In genomic region chr3:13539285-13539625, GRCh38 we compare ENCODE assay signal across 12 cellular contexts. TPM values are rescaled to one million over a fixed set of nuclear protein-coding genes. Genes with fewer than 3 reads are reported as not detected.
DNase-seq lines count a peak whose midpoint lies in the region; ATAC-seq and TF ChIP-seq lines count a peak whose summit lies in the region.
"Had no signal": no experiment of that assay in that cellular context is flagged by ENCODE, and none has a peak within 500 bp of the region (broad histone marks: within the 10 kb centered on the region; RNA-seq: fewer than 3 reads in every experiment).

No MANE protein-coding gene starts in this region.

- peak overlapping the region; percentile 28 for H3K27ac ChIP-seq in skeletal muscle tissue (ENCODE audit: low read depth, low read length)
- no peak overlapping the region for H3K27ac ChIP-seq in hepatocyte

- H3K4me3 ChIP-seq in fibroblast of the aortic adventitia (ENCODE audit: low read depth, low read length) (no peak overlapping the region), skeletal muscle tissue (ENCODE audit: low read length in 3 of 3) (no peak overlapping the region), hepatocyte (no peak overlapping the region)

- H3K36me3 ChIP-seq in skeletal muscle tissue (ENCODE audit: control insufficient read depth in 3 of 3, insufficient read depth in 3 of 3, low read length in 3 of 3): no peaks in the 10 kb centered on the region
- no peaks in the 10 kb centered on the region for H3K36me3 ChIP-seq in hepatocyte (replicated peaks; ENCODE audit: insufficient read depth, low read depth)

- H3K4me1 ChIP-seq in skeletal muscle tissue (ENCODE audit: control insufficient read depth in 3 of 3, insufficient read depth in 3 of 3, low read length in 3 of 3) (peaks cover 5 to 10% (median 8%) of the 10 kb centered on the region in 3 donors), hepatocyte (ENCODE audit: insufficient read depth) (no peaks in the 10 kb centered on the region)

- no peak overlapping the region for H3K4me2 ChIP-seq in hepatocyte
- H3K4me2 ChIP-seq: SK-N-SH had no signal

- H3K9ac ChIP-seq in skeletal muscle tissue (ENCODE audit: low read depth in 1 of 3, low read length in 3 of 3): no peak overlapping the region
- H3K9ac ChIP-seq: SK-N-SH had no signal

- peaks cover 7% of the 10 kb centered on the region for H3K4me1 Mint-ChIP-seq in T-helper 17 cell

- H3K27me3 ChIP-seq in skeletal muscle tissue (ENCODE audit: control insufficient read depth in 3 of 3, insufficient read depth in 3 of 3, low read length in 3 of 3) (peaks cover 3 to 17% (median 10%) of the 10 kb centered on the region in 3 donors), hepatocyte (no peaks in the 10 kb centered on the region)

- ATAC-seq in T-helper 17 cell (no peak), GM18873 (IDR thresholded peaks at IDR 0.05; ENCODE audit: low FRiP score, unreplicated experiment) (no peak)

- no peaks in the 10 kb centered on the region for H3K79me2 ChIP-seq in hepatocyte

- no peaks in the 10 kb centered on the region for H3K36me3 Mint-ChIP-seq in T-helper 17 cell (ENCODE audit: low read depth)

- 78% methylated on average over 5 of the region's 5 CpGs for WGBS in hepatocyte (ENCODE audit: low lambda C conversion rate, missing lambda C conversion rate)

- no peak for TF ChIP-seq CTCF in fibroblast of the aortic adventitia (IDR thresholded peaks at IDR 0.05; ENCODE audit: insufficient read depth, low read length)
- TF ChIP-seq CTCF in hepatocyte (IDR thresholded peaks at IDR 0.05; ENCODE audit: poor library complexity): no peak
- TF ChIP-seq CTCF in GM13977 (IDR thresholded peaks at IDR 0.05; ENCODE audit: extremely low read depth, insufficient read depth, missing control alignments): no peak

- no peaks in the 10 kb centered on the region for H3K9me2 ChIP-seq in hepatocyte (replicated peaks; ENCODE audit: insufficient read depth)
- H3K9me2 ChIP-seq: SK-N-SH had no signal

- DNase-seq in GM04504 (ENCODE audit: low read depth) (peak; percentile 59), T-helper 17 cell (no peak), fibroblast of the aortic adventitia (ENCODE audit: low read depth) (peak; percentile 68), hepatocyte (ENCODE audit: low spot score) (no peak), AG08396 (ENCODE audit: low spot score) (no peak), GM13977 (ENCODE audit: low spot score) (no peak)
- DNase-seq: activated naive CD8-positive, alpha-beta T cell treated with anti-CD3 and anti-CD28 coated beads, Interleukin-2, amount 10 ng/mL, durations not matched to agents 7 days and 5 days; NCI-H69; SK-N-SH had no signal

- no peak overlapping the region for H2AFZ ChIP-seq in hepatocyte

- H3K27me3 Mint-ChIP-seq in T-helper 17 cell: peaks cover 36% of the 10 kb centered on the region

- in situ Hi-C loops in GM13977 (cut with MboI; ENCODE audit: low pct_unique_long_range_greater_than_20kb, low sequenced_read_pairs, unreplicated experiment): no loop called here

- H3K4me3 Mint-ChIP-seq in T-helper 17 cell: no peak overlapping the region
- H3K4me3 Mint-ChIP-seq: activated naive CD8-positive, alpha-beta T cell treated with anti-CD3 and anti-CD28 coated beads, Interleukin-2, amount 10 ng/mL, durations not matched to agents 7 days and 5 days had no signal

- H3K27ac Mint-ChIP-seq in T-helper 17 cell: peak overlapping the region; percentile 41

- H3K9me3 ChIP-seq in T-helper 17 cell (ENCODE audit: control insufficient read depth, low read length, poor library complexity, severe bottlenecking): no peaks in the 10 kb centered on the region
- no peaks in the 10 kb centered on the region for H3K9me3 ChIP-seq in skeletal muscle tissue (ENCODE audit: control insufficient read depth in 3 of 3, low read length in 3 of 3)
- H3K9me3 ChIP-seq in hepatocyte (ENCODE audit: low read depth): no peaks in the 10 kb centered on the region
- H3K9me3 ChIP-seq: SK-N-SH had no signal

- H4K20me1 ChIP-seq in hepatocyte (ENCODE audit: insufficient read depth, poor library complexity, severe bottlenecking): no peaks in the 10 kb centered on the region

RNA-seq across cellular contexts. Expression of gene FBLN2, which starts 9.7 kb away (rescaled TPM):
- total RNA-seq in T-helper 17 cell: 1 to 10 TPM in 1 of 2 donors, not detected in 1; 1.5 TPM
- 452 and 600 TPM in 2 replicates for total RNA-seq in fibroblast of the aortic adventitia (ENCODE audit: low replicate concordance)
- 35.5 TPM for total RNA-seq in skeletal muscle tissue
- 73.8 and 75.8 TPM in 2 replicates for total RNA-seq in hepatocyte
- polyA plus RNA-seq in hepatocyte: 76.2 and 85.6 TPM in 2 replicates
- total RNA-seq: HepG2 had no signal
- polyA plus RNA-seq: HepG2 had no signal

RNA-seq across cellular contexts. Expression of gene HDAC11, which starts 59.1 kb away (rescaled TPM):
- total RNA-seq in T-helper 17 cell (1 to 10 TPM; 2.3 to 6.1 TPM), fibroblast of the aortic adventitia (ENCODE audit: low replicate concordance) (3.9 and 5.2 TPM in 2 replicates), skeletal muscle tissue (8.9 TPM), hepatocyte (8.1 and 8.4 TPM in 2 replicates)
- polyA plus RNA-seq in hepatocyte: 12.3 and 17.2 TPM in 2 replicates

Comparison
In these comparisons a context has a peak if more than half of its experiments do, and no peak if none do; other contexts are left out.
1. DNase-seq: peak in GM04504 (single experiment) and fibroblast of the aortic adventitia (single experiment); none in T-helper 17 cell (0 of 3), hepatocyte (single experiment), AG08396 (single experiment) and GM13977 (single experiment).
2. RNA of gene FBLN2, which starts 9.7 kb away (total RNA-seq): 452 to 600 TPM in fibroblast of the aortic adventitia, 73.8 to 75.8 TPM in hepatocyte and 35.5 TPM in skeletal muscle tissue (single experiment); 1.5 TPM in T-helper 17 cell; every median in the first group is over 10 times any median in the second.